ENCODE assay signal across 19 cellular contexts in genomic region chr3:77835916-77836315, GRCh38.
DNase-seq lines count a peak whose midpoint lies in the region; TF ChIP-seq lines count a peak whose summit lies in the region.
"Had no signal": no experiment of that assay in that cellular context is flagged by ENCODE, and none has a peak within 500 bp of the region (broad histone marks: within the 10 kb centered on the region; RNA-seq: fewer than 3 reads in every experiment).

No MANE protein-coding gene starts in this region.

- H3K9me3 ChIP-seq in adipocyte (ENCODE audit: control insufficient read depth, low read length), result peaks cover 4% of the 10 kb centered on the region
- H3K9me3 ChIP-seq in smooth muscle cell (replicated peaks; ENCODE audit: low read depth), result no peaks in the 10 kb centered on the region
- no peaks in the 10 kb centered on the region for H3K9me3 ChIP-seq in osteoblast (ENCODE audit: low read depth, low read length)
- H3K9me3 ChIP-seq in A673 (ENCODE audit: low read depth, low read length, poor library complexity, severe bottlenecking), result no peaks in the 10 kb centered on the region

- WGBS in smooth muscle cell (ENCODE audit: low lambda C conversion rate), result 67% methylated on average over 5 of the region's 5 CpGs

- H3K27ac ChIP-seq in smooth muscle cell (ENCODE audit: low read depth) (no peak overlapping the region), osteoblast (ENCODE audit: low read depth, low read length) (no peak overlapping the region), A673 (ENCODE audit: low read depth, low read length, poor library complexity, severe bottlenecking) (no peak overlapping the region)

- CTCF ChIA-PET in A673 (lab: Charles Lee), result no interaction called here

- H3K27me3 ChIP-seq in adipocyte (replicated peaks; ENCODE audit: control insufficient read depth, insufficient read depth, low read length), result no peaks in the 10 kb centered on the region
- no peaks in the 10 kb centered on the region for H3K27me3 ChIP-seq in smooth muscle cell (ENCODE audit: low read depth)
- H3K27me3 ChIP-seq in osteoblast (ENCODE audit: insufficient read depth, low read length), result no peaks in the 10 kb centered on the region
- H3K27me3 ChIP-seq in A673 (replicated peaks; ENCODE audit: insufficient read depth, low read depth, low read length, poor library complexity), result no peaks in the 10 kb centered on the region

- no peaks in the 10 kb centered on the region for H4K20me1 ChIP-seq in smooth muscle cell (ENCODE audit: low read depth)
- no peaks in the 10 kb centered on the region for H4K20me1 ChIP-seq in osteoblast (ENCODE audit: insufficient read depth, low read length)

- peak overlapping the region; percentile 45 for H3K4me3 ChIP-seq in adipocyte (ENCODE audit: low read length)
- H3K4me3 ChIP-seq in foreskin fibroblast (ENCODE audit: low read depth in 1 of 2, low read length in 2 of 2), result peak overlapping the region in 1 of 2 donors; percentile 32
- H3K4me3 ChIP-seq in smooth muscle cell, result peak overlapping the region; percentile 9
- H3K4me3 ChIP-seq in osteoblast (ENCODE audit: insufficient read depth, low read length), result no peak overlapping the region
- H3K4me3 ChIP-seq in A673 (ENCODE audit: low read depth, low read length, poor library complexity, severe bottlenecking), result no peak overlapping the region
- H3K4me3 ChIP-seq: HAP-1 had no signal

- intact Hi-C loops in A673 (cut with micrococcal nuclease; ENCODE audit: unreplicated experiment), result no loop called here

- no peak overlapping the region for H2AFZ ChIP-seq in smooth muscle cell (ENCODE audit: low read depth)
- no peak overlapping the region for H2AFZ ChIP-seq in osteoblast (ENCODE audit: low read length)

- peak; percentile 27 for DNase-seq in EH (ENCODE audit: low read depth)
- peak; percentile 78 for DNase-seq in adipocyte (ENCODE audit: low read depth)
- peak; percentile 29 to 70 for DNase-seq in foreskin fibroblast
- no peak for DNase-seq in smooth muscle cell (lab: John Stamatoyannopoulos, UW; ENCODE audit: unreplicated experiment)
- DNase-seq in NCI-H524 treated with DMSO at 0.1 percent for 48 hours (lab: John Stamatoyannopoulos, UW), result no peak
- no peak for DNase-seq in osteoblast (ENCODE audit: insufficient read length, low spot score, missing footprints)
- no peak for DNase-seq in HuH-7.5 (ENCODE audit: low spot score)
- DNase-seq in A673 (ENCODE audit: low spot score), result no peak
- DNase-seq: CD4-positive, CD25-positive, alpha-beta regulatory T cell; COR-L47; DMS 273 treated with DMSO at 0.1 percent for 48 hours; GF-D8; NCI-H1105; NCI-H1694; NCI-H510A; NCI-H774; OCI-M1; SHP77 treated with DMSO at 0.1 percent for 48 hours had no signal

- no peak overlapping the region for H3K9ac ChIP-seq in adipocyte (ENCODE audit: low read length)
- H3K9ac ChIP-seq in smooth muscle cell (ENCODE audit: low read depth), result no peak overlapping the region

- H3K4me1 ChIP-seq in adipocyte (ENCODE audit: control insufficient read depth, insufficient read depth, low read length) (peaks cover 4% of the 10 kb centered on the region), smooth muscle cell (ENCODE audit: low read depth) (no peaks in the 10 kb centered on the region), osteoblast (ENCODE audit: insufficient read depth, low read length) (no peaks in the 10 kb centered on the region), A673 (ENCODE audit: insufficient read depth, low read length, poor library complexity, severe bottlenecking) (no peaks in the 10 kb centered on the region)

- no peaks in the 10 kb centered on the region for H3K36me3 ChIP-seq in adipocyte (ENCODE audit: control insufficient read depth, insufficient read depth, low read length, severe bottlenecking)
- no peaks in the 10 kb centered on the region for H3K36me3 ChIP-seq in smooth muscle cell (ENCODE audit: low read depth)
- no peaks in the 10 kb centered on the region for H3K36me3 ChIP-seq in osteoblast (ENCODE audit: insufficient read depth, low read length)
- no peaks in the 10 kb centered on the region for H3K36me3 ChIP-seq in A673 (ENCODE audit: insufficient read depth, low read length, poor library complexity, severe bottlenecking)
- H3K36me3 ChIP-seq: HAP-1 had no signal

- no peaks in the 10 kb centered on the region for H3K79me2 ChIP-seq in smooth muscle cell (ENCODE audit: low read depth)
- H3K79me2 ChIP-seq in osteoblast (ENCODE audit: insufficient read depth, low read length), result no peaks in the 10 kb centered on the region

- BruUV-seq in A673 (replicated peaks; lab: Mats Ljungman, UMichigan), result no TSS peak

- no peak overlapping the region for H3K4me2 ChIP-seq in smooth muscle cell
- H3K4me2 ChIP-seq in osteoblast (ENCODE audit: insufficient read depth, low read length), result no peak overlapping the region

- TF ChIP-seq CTCF in foreskin fibroblast (IDR thresholded peaks at IDR 0.05; ENCODE audit: low read depth, low read length) (no peak), smooth muscle cell (IDR thresholded peaks at IDR 0.05; ENCODE audit: borderline replicate concordance, insufficient read depth, poor library complexity, severe bottlenecking) (no peak), osteoblast (IDR thresholded peaks at IDR 0.05; ENCODE audit: extremely low read depth, low read depth, low read length) (no peak), A673 (conservative IDR thresholded peaks at IDR 0.05; ENCODE audit: low read depth, low read length) (no peak)

- H3F3A ChIP-seq in smooth muscle cell (ENCODE audit: low read depth), result no peaks in the 10 kb centered on the region

- POLR2A ChIA-PET in A673 (lab: Charles Lee; ENCODE audit: low non-redundant PET), result no interaction called here

Comparison
In these comparisons a context has a peak if more than half of its experiments do, and no peak if none do; other contexts are left out.
1. DNase-seq: peak in EH (single experiment), adipocyte (single experiment) and foreskin fibroblast (2 of 2); none in smooth muscle cell (single experiment), NCI-H524 treated with DMSO at 0.1 percent for 48 hours (single experiment), osteoblast (single experiment), HuH-7.5 (single experiment) and A673 (single experiment).
2. H3K4me3 ChIP-seq: peak in adipocyte (single experiment) and smooth muscle cell (single experiment); none in osteoblast (single experiment) and A673 (single experiment).